In genomic region chr5:154421868-154422267, GRCh38 we compare ENCODE assay signal across 10 cellular contexts. TPM values are rescaled to one million over a fixed set of nuclear protein-coding genes. Genes with fewer than 3 reads are reported as not detected.
A peak's percentile ranks its signal among the peaks of the same experiment; 100 is the strongest.
DNase-seq lines count a peak whose midpoint lies in the region; ATAC-seq and TF ChIP-seq lines count a peak whose summit lies in the region.
"Had no signal": no experiment of that assay in that cellular context is flagged by ENCODE, and none has a peak within 500 bp of the region (broad histone marks: within the 10 kb centered on the region; RNA-seq: fewer than 3 reads in every experiment).

No MANE protein-coding gene starts in this region.

- H4K20me1 ChIP-seq in Loucy (ENCODE audit: insufficient read depth, low read length, poor library complexity, severe bottlenecking): no peaks in the 10 kb centered on the region

- no peak overlapping the region for H3K4me3 Mint-ChIP-seq in activated CD8-positive, alpha-beta memory T cell treated with anti-CD3 and anti-CD28 coated beads, Interleukin-2, amount 10 ng/mL, durations not matched to agents 7 days and 5 days
- H3K4me3 Mint-ChIP-seq: activated naive CD8-positive, alpha-beta T cell treated with anti-CD3 and anti-CD28 coated beads, Interleukin-2, amount 10 ng/mL, durations not matched to agents 7 days and 5 days had no signal

- H3K9me2 ChIP-seq in Loucy (replicated peaks; ENCODE audit: low read depth, low read length): no peaks in the 10 kb centered on the region

- no peak for DNase-seq in activated CD8-positive, alpha-beta memory T cell treated with anti-CD3 and anti-CD28 coated beads, Interleukin-2, amount 10 ng/mL, durations not matched to agents 7 days and 5 days
- DNase-seq in activated CD8-positive, alpha-beta memory T cell treated with anti-CD3 and anti-CD28 coated beads, Interleukin-2, amount 50 U/mL, for 48 hours: no peak
- peak; percentile 22 for DNase-seq in choroid plexus epithelial cell (ENCODE audit: low read depth)
- DNase-seq in pons (ENCODE audit: low spot score): peak; percentile 41
- DNase-seq in prostate gland (ENCODE audit: low spot score): no peak
- DNase-seq: activated naive CD8-positive, alpha-beta T cell treated with anti-CD3 and anti-CD28 coated beads, Interleukin-2, amount 10 ng/mL, durations not matched to agents 7 days and 5 days had no signal

- CTCF ChIA-PET in activated CD8-positive, alpha-beta memory T cell treated with anti-CD3 and anti-CD28 coated beads, Interleukin-2, amount 10 ng/mL, durations not matched to agents 7 days and 5 days (lab: Charles Lee): interaction anchor here (0.9 to 1.3 kb wide), 7 partner anchors 11 to 347 kb away, joined by 3 to 4 read pairs (median 3); no protein-coding TSS in a partner anchor

- peaks cover 23% of the 10 kb centered on the region for H3K36me3 Mint-ChIP-seq in activated CD8-positive, alpha-beta memory T cell treated with anti-CD3 and anti-CD28 coated beads, Interleukin-2, amount 10 ng/mL, durations not matched to agents 7 days and 5 days

- no peak overlapping the region for H3K27ac Mint-ChIP-seq in activated CD8-positive, alpha-beta memory T cell treated with anti-CD3 and anti-CD28 coated beads, Interleukin-2, amount 10 ng/mL, durations not matched to agents 7 days and 5 days
- H3K27ac Mint-ChIP-seq: activated naive CD8-positive, alpha-beta T cell treated with anti-CD3 and anti-CD28 coated beads, Interleukin-2, amount 10 ng/mL, durations not matched to agents 7 days and 5 days had no signal

- no peak overlapping the region for H3K27ac ChIP-seq in prostate gland

- no peaks in the 10 kb centered on the region for H3K4me1 ChIP-seq in Loucy (ENCODE audit: insufficient read depth, low read length, poor library complexity, severe bottlenecking)
- no peaks in the 10 kb centered on the region for H3K4me1 ChIP-seq in prostate gland (replicated peaks)

- H3K4me2 ChIP-seq in Loucy (ENCODE audit: low read depth, low read length, poor library complexity, severe bottlenecking): no peak overlapping the region

- intact Hi-C loops in prostate gland (cut with DNase I): no loop called here

- no peak overlapping the region for H3K9ac ChIP-seq in Loucy (ENCODE audit: low read depth, low read length, poor library complexity, severe bottlenecking)

- H3K36me3 ChIP-seq in Loucy (ENCODE audit: insufficient read depth, low read length): no peaks in the 10 kb centered on the region; the same call in 1 of the 2 replicates
- no peaks in the 10 kb centered on the region for H3K36me3 ChIP-seq in prostate gland

- WGBS in prostate gland: 55% methylated on average over 1 of the region's 1 CpG

- no peak for TF ChIP-seq POLR2A in prostate gland (IDR thresholded peaks at IDR 0.05)

- TF ChIP-seq CTCF in Loucy (conservative IDR thresholded peaks at IDR 0.05; ENCODE audit: low read length) (peak; percentile 56), choroid plexus epithelial cell (conservative IDR thresholded peaks at IDR 0.05; ENCODE audit: low read depth, low read length) (peak; percentile 67), prostate gland (IDR thresholded peaks at IDR 0.05) (no peak)

- H3K4me3 ChIP-seq in Loucy (ENCODE audit: low read length, poor library complexity, severe bottlenecking) (no peak overlapping the region), choroid plexus epithelial cell (ENCODE audit: low read depth, low read length) (no peak overlapping the region), prostate gland (no peak overlapping the region)

- H3F3A ChIP-seq in Loucy (ENCODE audit: low read depth): no peaks in the 10 kb centered on the region

- no peaks in the 10 kb centered on the region for H3K27me3 ChIP-seq in Loucy (ENCODE audit: insufficient read depth, low read length, poor library complexity, severe bottlenecking)
- H3K27me3 ChIP-seq in prostate gland (replicated peaks; ENCODE audit: insufficient read depth): no peaks in the 10 kb centered on the region

- H3K27me3 Mint-ChIP-seq in activated CD8-positive, alpha-beta memory T cell treated with anti-CD3 and anti-CD28 coated beads, Interleukin-2, amount 10 ng/mL, durations not matched to agents 7 days and 5 days: no peaks in the 10 kb centered on the region
- H3K27me3 Mint-ChIP-seq: activated naive CD8-positive, alpha-beta T cell treated with anti-CD3 and anti-CD28 coated beads, Interleukin-2, amount 10 ng/mL, durations not matched to agents 7 days and 5 days had no signal

- no peak overlapping the region for H2AFZ ChIP-seq in Loucy (ENCODE audit: low read length)

- peak; percentile 20 for ATAC-seq in activated CD8-positive, alpha-beta memory T cell treated with anti-CD3 and anti-CD28 coated beads, Interleukin-2, amount 10 ng/mL, durations not matched to agents 7 days and 5 days
- ATAC-seq in GM21381 (IDR thresholded peaks at IDR 0.05; ENCODE audit: unreplicated experiment) (no peak), GM19455 (IDR thresholded peaks at IDR 0.05; ENCODE audit: unreplicated experiment) (no peak)

- H3K9me3 Mint-ChIP-seq in activated CD8-positive, alpha-beta memory T cell treated with anti-CD3 and anti-CD28 coated beads, Interleukin-2, amount 10 ng/mL, durations not matched to agents 7 days and 5 days (ENCODE audit: low read depth): no peaks in the 10 kb centered on the region

- H3K9me3 ChIP-seq in Loucy (ENCODE audit: insufficient read depth, low read depth, low read length) (no peaks in the 10 kb centered on the region), prostate gland (no peaks in the 10 kb centered on the region)

- no peaks in the 10 kb centered on the region for H3K79me2 ChIP-seq in Loucy (ENCODE audit: insufficient read depth, low read length)

- H3K4me1 Mint-ChIP-seq in activated CD8-positive, alpha-beta memory T cell treated with anti-CD3 and anti-CD28 coated beads, Interleukin-2, amount 10 ng/mL, durations not matched to agents 7 days and 5 days: peaks cover 3% of the 10 kb centered on the region

RNA-seq across cellular contexts. Expression of gene SAP30L, which starts 23.9 kb away (rescaled TPM):
- 10 to 100 TPM; 40.3 to 42.7 TPM for total RNA-seq in activated CD8-positive, alpha-beta memory T cell treated with anti-CD3 and anti-CD28 coated beads, Interleukin-2, amount 10 ng/mL, durations not matched to agents 7 days and 5 days
- total RNA-seq in prostate gland: 10 to 100 TPM; 33.8 to 35.9 TPM

RNA-seq across cellular contexts. Expression of gene HAND1, which starts 56.2 kb away (rescaled TPM):
- not detected for total RNA-seq in activated CD8-positive, alpha-beta memory T cell treated with anti-CD3 and anti-CD28 coated beads, Interleukin-2, amount 10 ng/mL, durations not matched to agents 7 days and 5 days
- not detected for total RNA-seq in prostate gland
- total RNA-seq: activated naive CD8-positive, alpha-beta T cell treated with anti-CD3 and anti-CD28 coated beads, Interleukin-2, amount 10 ng/mL, durations not matched to agents 7 days and 5 days; pulmonary artery endothelial cell had no signal

Comparison
In these comparisons a context has a peak if more than half of its experiments do, and no peak if none do; other contexts are left out.
1. DNase-seq: peak in choroid plexus epithelial cell (single experiment) and pons (single experiment); none in activated CD8-positive, alpha-beta memory T cell treated with anti-CD3 and anti-CD28 coated beads, Interleukin-2, amount 10 ng/mL, durations not matched to agents 7 days and 5 days (single experiment), activated CD8-positive, alpha-beta memory T cell treated with anti-CD3 and anti-CD28 coated beads, Interleukin-2, amount 50 U/mL, for 48 hours (single experiment) and prostate gland (single experiment).
2. CTCF ChIP-seq: peak in Loucy (single experiment) and choroid plexus epithelial cell (single experiment); none in prostate gland (0 of 4).